ENCODE assay signal across 21 cellular contexts in the genomic region with DNA sequence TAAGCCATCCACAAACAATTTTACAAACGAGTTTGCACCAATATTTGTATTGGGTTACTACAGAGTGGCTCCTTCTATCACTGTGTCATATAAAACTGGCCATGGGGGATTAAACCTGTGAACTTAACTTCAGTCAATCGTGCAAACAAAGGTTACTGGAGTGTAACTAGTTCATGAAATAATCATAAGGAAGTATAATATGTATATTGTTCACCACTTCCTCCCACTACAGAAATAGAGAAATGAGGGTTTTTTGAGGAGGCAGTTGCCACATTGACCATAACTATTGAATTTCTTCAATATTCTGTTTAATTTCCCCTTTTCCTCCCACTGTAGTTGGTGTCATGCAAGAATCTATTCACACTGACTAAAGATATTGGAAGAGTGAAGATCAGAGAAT. TPM values are rescaled to one million over a fixed set of nuclear protein-coding genes. Genes with fewer than 3 reads are reported as not detected.
DNase-seq lines count a peak whose midpoint lies in the region; ATAC-seq and TF ChIP-seq lines count a peak whose summit lies in the region.
"Had no signal": no experiment of that assay in that cellular context is flagged by ENCODE, and none has a peak within 500 bp of the region (broad histone marks: within the 10 kb centered on the region; RNA-seq: fewer than 3 reads in every experiment).

A gene with protein sequence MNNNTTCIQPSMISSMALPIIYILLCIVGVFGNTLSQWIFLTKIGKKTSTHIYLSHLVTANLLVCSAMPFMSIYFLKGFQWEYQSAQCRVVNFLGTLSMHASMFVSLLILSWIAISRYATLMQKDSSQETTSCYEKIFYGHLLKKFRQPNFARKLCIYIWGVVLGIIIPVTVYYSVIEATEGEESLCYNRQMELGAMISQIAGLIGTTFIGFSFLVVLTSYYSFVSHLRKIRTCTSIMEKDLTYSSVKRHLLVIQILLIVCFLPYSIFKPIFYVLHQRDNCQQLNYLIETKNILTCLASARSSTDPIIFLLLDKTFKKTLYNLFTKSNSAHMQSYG (plus strand): TSS at position 361 of the 400 bp plus-strand sequence. CDS start 2,846 bp downstream, outside the sequence.

- H3K4me1 Mint-ChIP-seq in activated naive CD8-positive, alpha-beta T cell treated with anti-CD3 and anti-CD28 coated beads, Interleukin-2, amount 50 U/mL, for 24 hours, result peaks cover 65% of the 10 kb centered on the region
- peaks cover 27% of the 10 kb centered on the region for H3K4me1 Mint-ChIP-seq in stimulated activated memory B cell treated with anti-CD40 and anti-IgM and Interleukin-4, amounts not matched to agents 10 μg/mL and 1 μg/mL and 100 μg/mL, for 72 hours
- H3K4me1 Mint-ChIP-seq in activated CD4-positive, alpha-beta memory T cell treated with anti-CD3 and anti-CD28 coated beads, Interleukin-2, amount 10 ng/mL, durations not matched to agents 7 days and 5 days, result peaks cover 45% of the 10 kb centered on the region

- H3K27ac ChIP-seq in GM23248 (peak within 1 kb of the TSS; percentile 60), OCI-LY1 (ENCODE audit: low read depth, low read length, poor library complexity, severe bottlenecking) (peak within 1 kb of the TSS; percentile 83), aorta (ENCODE audit: low read depth in 1 of 2, low read length in 2 of 2) (no peak within 1 kb of the TSS)
- H3K27ac ChIP-seq: BLaER1, foreskin keratinocyte, lower lobe of right lung, Peyer's patch, suprapubic skin had no signal

- H3K9me3 ChIP-seq in GM23248 (ENCODE audit: low read depth), result no peaks in the 10 kb centered on the region
- no peaks in the 10 kb centered on the region for H3K9me3 ChIP-seq in OCI-LY1 (ENCODE audit: low read length)
- no peaks in the 10 kb centered on the region for H3K9me3 ChIP-seq in aorta (ENCODE audit: control insufficient read depth, low read length)
- H3K9me3 ChIP-seq: lower lobe of right lung, Peyer's patch, suprapubic skin had no signal

- CTCF ChIA-PET in activated CD4-positive, alpha-beta memory T cell treated with anti-CD3 and anti-CD28 coated beads, Interleukin-2, amount 10 ng/mL, durations not matched to agents 7 days and 5 days (lab: Charles Lee), result no interaction called here

- H3K9ac ChIP-seq in GM23248, result no peak within 1 kb of the TSS
- H3K9ac ChIP-seq in OCI-LY1 (ENCODE audit: low read length), result peak within 1 kb of the TSS; percentile 28
- H3K9ac ChIP-seq: BLaER1 had no signal

- POLR2A ChIA-PET in activated CD4-positive, alpha-beta memory T cell treated with anti-CD3 and anti-CD28 coated beads, Interleukin-2, amount 10 ng/mL, durations not matched to agents 7 days and 5 days (lab: Charles Lee), result no interaction called here

- H2AFZ ChIP-seq in GM23248 (no peak within 1 kb of the TSS), OCI-LY1 (ENCODE audit: low read length) (no peak within 1 kb of the TSS)

- TF ChIP-seq CTCF in OCI-LY1 (IDR thresholded peaks at IDR 0.05; ENCODE audit: low read length), result no peak

- H3K79me2 ChIP-seq in GM23248 (ENCODE audit: insufficient read depth) (no peaks in the 10 kb centered on the region), OCI-LY1 (ENCODE audit: insufficient read depth, low read length) (no peaks in the 10 kb centered on the region)

- H3K9me2 ChIP-seq in GM23248 (ENCODE audit: insufficient read depth) (no peaks in the 10 kb centered on the region), OCI-LY1 (ENCODE audit: low read depth, low read length) (no peaks in the 10 kb centered on the region)

- intact Hi-C loops in aorta (cut with DNase I), result no loop called here

- H3F3A ChIP-seq in GM23248 (ENCODE audit: insufficient read depth) (no peaks in the 10 kb centered on the region), OCI-LY1 (ENCODE audit: insufficient read depth, low read length) (no peaks in the 10 kb centered on the region)

- H4K20me1 ChIP-seq in GM23248 (ENCODE audit: insufficient read depth) (no peaks in the 10 kb centered on the region), OCI-LY1 (ENCODE audit: insufficient read depth, low read length) (no peaks in the 10 kb centered on the region)
- H4K20me1 ChIP-seq: BLaER1 had no signal

- no peaks in the 10 kb centered on the region for H3K27me3 Mint-ChIP-seq in activated naive CD8-positive, alpha-beta T cell treated with anti-CD3 and anti-CD28 coated beads, Interleukin-2, amount 50 U/mL, for 24 hours
- H3K27me3 Mint-ChIP-seq in stimulated activated memory B cell treated with anti-CD40 and anti-IgM and Interleukin-4, amounts not matched to agents 10 μg/mL and 1 μg/mL and 100 μg/mL, for 72 hours, result no peaks in the 10 kb centered on the region
- no peaks in the 10 kb centered on the region for H3K27me3 Mint-ChIP-seq in activated CD4-positive, alpha-beta memory T cell treated with anti-CD3 and anti-CD28 coated beads, Interleukin-2, amount 10 ng/mL, durations not matched to agents 7 days and 5 days

- peaks cover 5% of the 10 kb centered on the region for H3K9me3 Mint-ChIP-seq in activated naive CD8-positive, alpha-beta T cell treated with anti-CD3 and anti-CD28 coated beads, Interleukin-2, amount 50 U/mL, for 24 hours
- H3K9me3 Mint-ChIP-seq in stimulated activated memory B cell treated with anti-CD40 and anti-IgM and Interleukin-4, amounts not matched to agents 10 μg/mL and 1 μg/mL and 100 μg/mL, for 72 hours, result no peaks in the 10 kb centered on the region
- H3K9me3 Mint-ChIP-seq in activated CD4-positive, alpha-beta memory T cell treated with anti-CD3 and anti-CD28 coated beads, Interleukin-2, amount 10 ng/mL, durations not matched to agents 7 days and 5 days, result peaks cover 4% of the 10 kb centered on the region

- H3K4me3 Mint-ChIP-seq in activated naive CD8-positive, alpha-beta T cell treated with anti-CD3 and anti-CD28 coated beads, Interleukin-2, amount 50 U/mL, for 24 hours, result no peak within 1 kb of the TSS
- H3K4me3 Mint-ChIP-seq in stimulated activated memory B cell treated with anti-CD40 and anti-IgM and Interleukin-4, amounts not matched to agents 10 μg/mL and 1 μg/mL and 100 μg/mL, for 72 hours, result no peak within 1 kb of the TSS
- H3K4me3 Mint-ChIP-seq in activated CD4-positive, alpha-beta memory T cell treated with anti-CD3 and anti-CD28 coated beads, Interleukin-2, amount 10 ng/mL, durations not matched to agents 7 days and 5 days, result no peak within 1 kb of the TSS
- H3K4me3 Mint-ChIP-seq: nephron progenitor cell had no signal

- ATAC-seq in activated naive CD8-positive, alpha-beta T cell treated with anti-CD3 and anti-CD28 coated beads, Interleukin-2, amount 50 U/mL, for 24 hours, result no peak
- ATAC-seq in stimulated activated memory B cell treated with anti-CD40 and anti-IgM and Interleukin-4, amounts not matched to agents 10 μg/mL and 1 μg/mL and 100 μg/mL, for 72 hours, result peak; percentile 61
- ATAC-seq in aorta (ENCODE audit: low FRiP score), result no peak
- ATAC-seq: activated CD4-positive, CD25-positive, alpha-beta regulatory T cell treated with anti-CD3 and anti-CD28 coated beads, Interleukin-2, amount 50 U/mL, for 24 hours; foreskin keratinocyte had no signal

- H3K27me3 ChIP-seq in GM23248 (replicated peaks; ENCODE audit: insufficient read depth) (no peaks in the 10 kb centered on the region), OCI-LY1 (ENCODE audit: insufficient read depth, low read length) (no peaks in the 10 kb centered on the region), aorta (ENCODE audit: control insufficient read depth in 1 of 2, insufficient read depth in 2 of 2, low read length in 1 of 2) (no peaks in the 10 kb centered on the region)
- H3K27me3 ChIP-seq: foreskin keratinocyte, Peyer's patch, suprapubic skin had no signal

- no peak within 1 kb of the TSS for H3K4me3 ChIP-seq in GM23248
- H3K4me3 ChIP-seq in OCI-LY1 (ENCODE audit: low read depth, low read length, poor library complexity, severe bottlenecking), result peak within 1 kb of the TSS; percentile 49
- H3K4me3 ChIP-seq in aorta (ENCODE audit: low read length in 2 of 2), result no peak within 1 kb of the TSS
- H3K4me3 ChIP-seq: BLaER1, lower lobe of right lung, Peyer's patch, suprapubic skin had no signal

- H3K4me2 ChIP-seq in GM23248 (ENCODE audit: unreplicated experiment) (no peak within 1 kb of the TSS), OCI-LY1 (ENCODE audit: low read length) (peak within 1 kb of the TSS; percentile 42)
- H3K4me2 ChIP-seq: BLaER1 had no signal

- 0 out of 2 replicates have a peak, but pooled peaks cover 9% of the 10 kb centered on the region for H3K4me1 ChIP-seq in GM23248 (ENCODE audit: insufficient read depth)
- H3K4me1 ChIP-seq in OCI-LY1 (ENCODE audit: insufficient read depth, low read length, severe bottlenecking), result peaks cover 74% of the 10 kb centered on the region
- H3K4me1 ChIP-seq in aorta (ENCODE audit: control insufficient read depth in 1 of 2, insufficient read depth in 2 of 2, low read length in 2 of 2), result no peaks in the 10 kb centered on the region
- H3K4me1 ChIP-seq: foreskin keratinocyte, Peyer's patch, suprapubic skin had no signal

- no peaks in the 10 kb centered on the region for H3K36me3 ChIP-seq in GM23248 (ENCODE audit: low read depth)
- H3K36me3 ChIP-seq in OCI-LY1 (ENCODE audit: insufficient read depth, low read length), result peaks cover 7% of the 10 kb centered on the region
- no peaks in the 10 kb centered on the region for H3K36me3 ChIP-seq in aorta (ENCODE audit: control insufficient read depth in 1 of 2, insufficient read depth in 2 of 2, low read length in 1 of 2)
- H3K36me3 ChIP-seq: lower lobe of right lung, Peyer's patch, suprapubic skin had no signal

- WGBS in GM23248 (ENCODE audit: low coverage in 1 of 2, low lambda C conversion rate in 2 of 2, missing lambda C conversion rate in 2 of 2), 2 experiments, result 50 to 54% methylated on average over 2 of the region's 2 CpGs
- 51 to 78% methylated on average over 2 of the region's 2 CpGs for WGBS in aorta, 2 donors

- DNase-seq in GM23248, result no peak
- DNase-seq in activated naive CD8-positive, alpha-beta T cell treated with anti-CD3 and anti-CD28 coated beads, Interleukin-2, amount 50 U/mL, for 24 hours, result no peak
- no peak for DNase-seq in SHP77 treated with DMSO at 0.1 percent for 48 hours (lab: John Stamatoyannopoulos, UW)
- DNase-seq in activated CD4-positive, alpha-beta memory T cell treated with anti-CD3 and anti-CD28 coated beads, Interleukin-2, amount 10 ng/mL, durations not matched to agents 7 days and 5 days, result no peak
- no peak for DNase-seq in aorta
- DNase-seq: central memory CD4-positive, alpha-beta T cell; DMS79 treated with DMSO at 0.1 percent for 48 hours; foreskin keratinocyte; GOT3; lower lobe of right lung; NCI-H187; nephron progenitor cell; Peyer's patch; T-helper 1 cell had no signal

- H3K27ac Mint-ChIP-seq in activated naive CD8-positive, alpha-beta T cell treated with anti-CD3 and anti-CD28 coated beads, Interleukin-2, amount 50 U/mL, for 24 hours, result peak within 1 kb of the TSS; percentile 86
- no peak within 1 kb of the TSS for H3K27ac Mint-ChIP-seq in stimulated activated memory B cell treated with anti-CD40 and anti-IgM and Interleukin-4, amounts not matched to agents 10 μg/mL and 1 μg/mL and 100 μg/mL, for 72 hours
- H3K27ac Mint-ChIP-seq in activated CD4-positive, alpha-beta memory T cell treated with anti-CD3 and anti-CD28 coated beads, Interleukin-2, amount 10 ng/mL, durations not matched to agents 7 days and 5 days, result no peak within 1 kb of the TSS
- H3K27ac Mint-ChIP-seq: nephron progenitor cell had no signal

- in situ Hi-C loops in GM23248 (cut with MboI), result no loop called here

- peaks cover 20% of the 10 kb centered on the region for H3K36me3 Mint-ChIP-seq in activated naive CD8-positive, alpha-beta T cell treated with anti-CD3 and anti-CD28 coated beads, Interleukin-2, amount 50 U/mL, for 24 hours (ENCODE audit: low read depth)
- peaks cover 7% of the 10 kb centered on the region for H3K36me3 Mint-ChIP-seq in stimulated activated memory B cell treated with anti-CD40 and anti-IgM and Interleukin-4, amounts not matched to agents 10 μg/mL and 1 μg/mL and 100 μg/mL, for 72 hours
- H3K36me3 Mint-ChIP-seq in activated CD4-positive, alpha-beta memory T cell treated with anti-CD3 and anti-CD28 coated beads, Interleukin-2, amount 10 ng/mL, durations not matched to agents 7 days and 5 days (ENCODE audit: low read depth), result peaks cover 28% of the 10 kb centered on the region

RNA-seq across cellular contexts. Expression of the gene that starts here (rescaled TPM):
- total RNA-seq in GM23248 (2014; rRNA removed; shearing (Covaris generic)), result not detected in 2 replicates
- polyA plus RNA-seq in GM23248 (2016; fragmentation: Nextera tagmentation; extraction: Ambion mirVana), result 0.13 TPM in 1 of 2 replicates, not detected in the other
- not detected for total RNA-seq in activated CD4-positive, alpha-beta memory T cell treated with anti-CD3 and anti-CD28 coated beads, Interleukin-2, amount 10 ng/mL, durations not matched to agents 7 days and 5 days
- under 1 TPM; 0.29 to 0.45 TPM for total RNA-seq in aorta
- polyA plus RNA-seq in aorta, result under 1 TPM; 0.20 to 0.88 TPM
- total RNA-seq: foreskin keratinocyte, LHCN-M2, NCI-H460 had no signal
- polyA plus RNA-seq: foreskin keratinocyte had no signal

Comparison
In these comparisons a context has a peak if more than half of its experiments do, and no peak if none do; other contexts are left out.
1. H3K27ac ChIP-seq: peak in GM23248 (single experiment) and OCI-LY1 (single experiment); none in aorta (0 of 2).